19 cellular contexts compared by ENCODE assay signal in genomic region chr2:136288249-136288648, GRCh38.
DNase-seq lines count a peak whose midpoint lies in the region; ATAC-seq and TF ChIP-seq lines count a peak whose summit lies in the region.
"Had no signal": no experiment of that assay in that cellular context is flagged by ENCODE, and none has a peak within 500 bp of the region (broad histone marks: within the 10 kb centered on the region; RNA-seq: fewer than 3 reads in every experiment).

No MANE protein-coding gene starts in this region.

- H3K4me3 ChIP-seq in esophagus muscularis mucosa, result no peak overlapping the region
- H3K4me3 ChIP-seq: GM12878, GM23248 had no signal

- H3K36me3 ChIP-seq in esophagus muscularis mucosa, result no peaks in the 10 kb centered on the region

- no peaks in the 10 kb centered on the region for H3K27me3 Mint-ChIP-seq in effector memory CD8-positive, alpha-beta T cell
- H3K27me3 Mint-ChIP-seq: CD4-positive, alpha-beta memory T cell had no signal

- no peak for ATAC-seq in HG02623 (IDR thresholded peaks at IDR 0.05; ENCODE audit: unreplicated experiment)
- ATAC-seq in effector memory CD8-positive, alpha-beta T cell (replicated peaks), result no peak
- ATAC-seq: GM12878 had no signal

- intact Hi-C loops in esophagus muscularis mucosa (cut with DNase I), result no loop called here

- H3K4me1 Mint-ChIP-seq in effector memory CD8-positive, alpha-beta T cell (ENCODE audit: low read depth in 2 of 2), result peaks cover 9 to 12% of the 10 kb centered on the region in 2 donors

- no peak for TF ChIP-seq EP300 in esophagus muscularis mucosa (IDR thresholded peaks at IDR 0.05)

- no peaks in the 10 kb centered on the region for H3K9me3 Mint-ChIP-seq in effector memory CD8-positive, alpha-beta T cell

- H3K9me3 ChIP-seq in esophagus muscularis mucosa, result peaks cover 0 to 8% (median 0%) of the 10 kb centered on the region in 4 donors

- WGBS in esophagus muscularis mucosa, result 88% methylated on average over 6 of the region's 6 CpGs

- H3K27ac ChIP-seq in esophagus muscularis mucosa (replicated peaks in 1 of 4), result no peak overlapping the region
- H3K27ac ChIP-seq: GM23248 had no signal

- no peaks in the 10 kb centered on the region for H3K4me1 ChIP-seq in esophagus muscularis mucosa

- peaks cover 3% of the 10 kb centered on the region for H3K36me3 Mint-ChIP-seq in effector memory CD8-positive, alpha-beta T cell (ENCODE audit: insufficient read depth)
- H3K36me3 Mint-ChIP-seq: CD4-positive, alpha-beta memory T cell had no signal

- TF ChIP-seq POLR2A in esophagus muscularis mucosa (IDR thresholded peaks at IDR 0.05; ENCODE audit: low read depth), result no peak

- no peaks in the 10 kb centered on the region for H3K27me3 ChIP-seq in esophagus muscularis mucosa

- no peak overlapping the region for H3K4me3 Mint-ChIP-seq in effector memory CD8-positive, alpha-beta T cell
- H3K4me3 Mint-ChIP-seq: CD4-positive, alpha-beta memory T cell had no signal

- H3K27ac Mint-ChIP-seq in effector memory CD8-positive, alpha-beta T cell, result peak overlapping the region in 1 of 2 donors; percentile 44

- DNase-seq in DMS79 (lab: John Stamatoyannopoulos, UW) (peak; percentile 84), DMS79 treated with DMSO at 0.1 percent for 48 hours (lab: John Stamatoyannopoulos, UW) (peak; percentile 81), RPMI8226 (peak; percentile 25), esophagus muscularis mucosa (ENCODE audit: extremely low spot score) (peak; percentile 47), kidney tubule cell (ENCODE audit: low spot score) (no peak)
- DNase-seq in activated CD4-positive, alpha-beta T cell treated with anti-CD3 and anti-CD28 coated beads, Interleukin-2, amount 50 U/mL, for 4 hours, result no peak
- no peak for DNase-seq in effector memory CD8-positive, alpha-beta T cell
- DNase-seq: C1 segment of cervical spinal cord; Calu3; CD4-positive, alpha-beta memory T cell; COR-L47; DMS53; EL; GDM1; GM23248; H7; HCEC 1CT had no signal

- no peak for TF ChIP-seq CTCF in esophagus muscularis mucosa (IDR thresholded peaks at IDR 0.05)

Comparison
In these comparisons a context has a peak if more than half of its experiments do, and no peak if none do; other contexts are left out.
1. DNase-seq: peak in DMS79 (single experiment), DMS79 treated with DMSO at 0.1 percent for 48 hours (single experiment), RPMI8226 (single experiment) and esophagus muscularis mucosa (single experiment); none in activated CD4-positive, alpha-beta T cell treated with anti-CD3 and anti-CD28 coated beads, Interleukin-2, amount 50 U/mL, for 4 hours (0 of 2), kidney tubule cell (single experiment) and effector memory CD8-positive, alpha-beta T cell (0 of 3).